3 cellular contexts compared by ENCODE assay signal in the genomic region with DNA sequence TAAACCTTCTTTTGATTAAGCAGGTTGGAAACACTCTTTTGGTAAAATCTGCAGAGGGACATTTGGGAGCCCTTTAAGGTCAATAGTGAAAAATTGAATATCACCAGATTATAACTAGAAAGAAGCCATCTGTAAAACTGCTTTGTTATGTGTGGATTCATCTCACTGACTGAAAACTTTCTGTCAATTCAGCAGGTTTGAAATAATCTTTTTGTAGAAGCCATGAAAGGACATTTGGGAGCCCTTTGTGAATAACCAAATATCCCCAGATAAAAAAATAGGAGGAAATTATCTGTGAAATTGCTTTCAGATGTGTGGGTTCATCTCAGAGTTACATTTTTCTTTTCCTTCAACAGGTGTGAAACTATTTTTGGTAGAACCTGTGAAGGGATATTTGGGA.
TF ChIP-seq lines count a peak whose summit lies in the region.

No MANE protein-coding gene starts in this region.

TF ChIP-seq in HepG2, 621 proteins besides CTCF, POLR2A, EP300 and RAD21:
- TF ChIP-seq MAFK (conservative IDR thresholded peaks at IDR 0.05 in 1 of 2, IDR thresholded peaks at IDR 0.05 in 1 of 2; ENCODE audit: low read length in 2 of 2) (peak; percentile 27 to 56; a peak in 2 of 4 replicates), KLF16 (CRISPR knock-in tag; IDR thresholded peaks at IDR 0.05) (no peak), ZBTB21 (CRISPR knock-in tag; IDR thresholded peaks at IDR 0.05) (no peak), SYNCRIP (IDR thresholded peaks at IDR 0.05; ENCODE audit: insufficient read depth, low read depth, low read length) (no peak), MAFF (IDR thresholded peaks at IDR 0.05; ENCODE audit: low read depth, low read length) (0 out of 2 replicates have a peak, but pooled peaks have one; percentile 17), GATAD1 (CRISPR knock-in tag; IDR thresholded peaks at IDR 0.05) (no peak)

TF ChIP-seq in A549, 52 proteins besides CTCF, POLR2A, EP300 and RAD21:
- peak; percentile 69 for TF ChIP-seq MAFK (IDR thresholded peaks at IDR 0.05; ENCODE audit: partially characterized antibody)
- TF ChIP-seq TFCP2L1 (CRISPR knock-in tag; IDR thresholded peaks at IDR 0.05): no peak
- no peak for TF ChIP-seq GATA3 (IDR thresholded peaks at IDR 0.05; ENCODE audit: borderline replicate concordance)
TF ChIP-seq in A549: peak in this region for 1.

TF ChIP-seq in IMR-90, 13 proteins besides CTCF, POLR2A, EP300 and RAD21:
- TF ChIP-seq CEBPB (IDR thresholded peaks at IDR 0.05; ENCODE audit: low read depth, low read length): no peak
- TF ChIP-seq MAFK (IDR thresholded peaks at IDR 0.05; ENCODE audit: low read depth, low read length): 0 out of 2 replicates have a peak, but pooled peaks have one; percentile 28
